Comparison of ENCODE assay signal across 1 cellular context in the genomic region with DNA sequence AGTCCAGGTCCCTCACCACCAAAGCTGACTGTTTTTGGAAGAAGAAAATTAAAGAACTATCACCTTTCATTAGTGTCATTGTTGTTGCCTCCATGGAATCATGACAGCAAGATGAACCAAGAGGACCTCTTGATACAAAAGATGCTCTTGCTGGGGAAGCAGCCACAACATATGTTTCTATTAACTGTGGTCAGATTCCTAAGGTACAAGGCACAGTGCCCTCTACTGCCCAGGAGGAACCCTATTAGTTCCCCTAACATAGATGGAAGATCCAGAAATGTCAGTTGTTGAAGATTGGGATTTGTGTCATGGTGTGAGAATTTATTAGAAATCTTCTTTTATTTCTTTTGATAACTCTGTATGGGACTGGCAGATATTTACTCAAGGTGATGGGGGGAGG.
TF ChIP-seq lines count a peak whose summit lies in the region.

No MANE protein-coding gene starts in this region.

TF ChIP-seq in HCT116, 20 proteins besides CTCF, POLR2A, EP300 and RAD21 (continued from another document):
- no peak for TF ChIP-seq ZFX (IDR thresholded peaks at IDR 0.05)
- TF ChIP-seq JUND (IDR thresholded peaks at IDR 0.05): no peak
